In the genomic region with DNA sequence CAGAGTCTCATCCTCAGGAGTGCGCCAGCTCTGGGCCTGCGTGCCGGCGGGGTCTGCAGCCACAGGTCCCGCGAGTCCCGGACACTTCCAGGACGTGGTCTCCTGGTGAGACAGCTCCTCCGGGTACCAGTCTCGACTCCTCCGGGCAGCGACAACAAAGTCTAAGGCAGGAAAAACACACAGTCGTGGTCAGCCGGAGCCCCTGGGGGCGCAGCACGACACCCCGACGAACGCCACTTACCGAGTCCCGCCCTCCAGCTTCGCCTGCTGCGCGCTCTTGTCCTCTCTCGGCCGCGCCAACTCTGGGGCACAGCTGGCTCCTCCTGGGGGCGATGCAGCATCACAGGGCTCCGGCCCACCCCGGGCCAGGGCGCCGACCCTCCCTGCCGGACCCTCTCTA, we compare ENCODE assay signal across 8 cellular contexts. TPM values are rescaled to one million over a fixed set of nuclear protein-coding genes. Genes with fewer than 3 reads are reported as not detected.
DNase-seq lines count a peak whose midpoint lies in the region; ATAC-seq and TF ChIP-seq lines count a peak whose summit lies in the region.

No MANE protein-coding gene starts in this region.

- H3K4me1 ChIP-seq in left lung (peaks cover 0 to 12% of the 10 kb centered on the region in 2 donors), testis (peaks cover 10% of the 10 kb centered on the region), Karpas-422 (ENCODE audit: low read length) (no peaks in the 10 kb centered on the region)

- H3K4me3 ChIP-seq in left lung (peak overlapping the region; percentile 32 to 34), testis (peak overlapping the region; percentile 59 to 66), Karpas-422 (ENCODE audit: low read length) (no peak overlapping the region)

- no peaks in the 10 kb centered on the region for H4K20me1 ChIP-seq in Karpas-422 (ENCODE audit: insufficient read depth, low read depth, low read length)

- TF ChIP-seq CTCF in left lung (IDR thresholded peaks at IDR 0.05) (no peak), testis (IDR thresholded peaks at IDR 0.05) (no peak)

- peaks cover 16% of the 10 kb centered on the region for H3K4me1 Mint-ChIP-seq in activated T-cell treated with anti-CD3 and anti-CD28 coated beads, Interleukin-2, amount 50 U/mL, for 24 hours (ENCODE audit: low read depth)
- peaks cover 21% of the 10 kb centered on the region for H3K4me1 Mint-ChIP-seq in activated naive CD8-positive, alpha-beta T cell treated with anti-CD3 and anti-CD28 coated beads, Interleukin-2, amount 50 U/mL, for 24 hours

- ATAC-seq in activated naive CD8-positive, alpha-beta T cell treated with anti-CD3 and anti-CD28 coated beads, Interleukin-2, amount 50 U/mL, for 24 hours, result no peak
- no peak for ATAC-seq in left lung

- H3K27me3 Mint-ChIP-seq in activated T-cell treated with anti-CD3 and anti-CD28 coated beads, Interleukin-2, amount 50 U/mL, for 24 hours, result no peaks in the 10 kb centered on the region
- H3K27me3 Mint-ChIP-seq in activated naive CD8-positive, alpha-beta T cell treated with anti-CD3 and anti-CD28 coated beads, Interleukin-2, amount 50 U/mL, for 24 hours, result no peaks in the 10 kb centered on the region

- no peak overlapping the region for H3K27ac Mint-ChIP-seq in activated T-cell treated with anti-CD3 and anti-CD28 coated beads, Interleukin-2, amount 50 U/mL, for 24 hours
- no peak overlapping the region for H3K27ac Mint-ChIP-seq in activated naive CD8-positive, alpha-beta T cell treated with anti-CD3 and anti-CD28 coated beads, Interleukin-2, amount 50 U/mL, for 24 hours

- no peak for DNase-seq in activated T-cell treated with anti-CD3 and anti-CD28 coated beads, Interleukin-2, amount 50 U/mL, for 24 hours
- no peak for DNase-seq in activated T-cell treated with anti-CD3 and anti-CD28 coated beads for 4 hours
- no peak for DNase-seq in activated naive CD8-positive, alpha-beta T cell treated with anti-CD3 and anti-CD28 coated beads, Interleukin-2, amount 50 U/mL, for 24 hours
- DNase-seq in left lung, result no peak
- no peak for DNase-seq in testis
- DNase-seq in cerebellar cortex (ENCODE audit: low spot score), result no peak
- no peak for DNase-seq in effector CD8-positive, alpha-beta T cell (lab: John Stamatoyannopoulos, UW)
- no peak for DNase-seq in Karpas-422

- no peaks in the 10 kb centered on the region for H3K9me2 ChIP-seq in Karpas-422 (replicated peaks; ENCODE audit: insufficient read depth, low read length)

- H2AFZ ChIP-seq in Karpas-422 (ENCODE audit: low read length), result no peak overlapping the region

- no peaks in the 10 kb centered on the region for H3K79me2 ChIP-seq in Karpas-422 (ENCODE audit: low read length)

- no peaks in the 10 kb centered on the region for H3K9me3 Mint-ChIP-seq in activated T-cell treated with anti-CD3 and anti-CD28 coated beads, Interleukin-2, amount 50 U/mL, for 24 hours
- H3K9me3 Mint-ChIP-seq in activated naive CD8-positive, alpha-beta T cell treated with anti-CD3 and anti-CD28 coated beads, Interleukin-2, amount 50 U/mL, for 24 hours, result no peaks in the 10 kb centered on the region

- peak overlapping the region; percentile 85 for H3K4me3 Mint-ChIP-seq in activated T-cell treated with anti-CD3 and anti-CD28 coated beads, Interleukin-2, amount 50 U/mL, for 24 hours
- peak overlapping the region; percentile 85 for H3K4me3 Mint-ChIP-seq in activated naive CD8-positive, alpha-beta T cell treated with anti-CD3 and anti-CD28 coated beads, Interleukin-2, amount 50 U/mL, for 24 hours

- 13 to 40% methylated on average over 1 to 32 of the region's 33 CpGs for WGBS in testis, 2 donors

- no peaks in the 10 kb centered on the region for H3K36me3 Mint-ChIP-seq in activated T-cell treated with anti-CD3 and anti-CD28 coated beads, Interleukin-2, amount 50 U/mL, for 24 hours (ENCODE audit: low read depth)
- no peaks in the 10 kb centered on the region for H3K36me3 Mint-ChIP-seq in activated naive CD8-positive, alpha-beta T cell treated with anti-CD3 and anti-CD28 coated beads, Interleukin-2, amount 50 U/mL, for 24 hours (ENCODE audit: low read depth)

- H3K9ac ChIP-seq in Karpas-422 (ENCODE audit: low read length), result no peak overlapping the region

- H3K27ac ChIP-seq in left lung (no peak overlapping the region), testis (no peak overlapping the region), Karpas-422 (ENCODE audit: low read length) (no peak overlapping the region)

- H3K36me3 ChIP-seq in left lung, result no peaks in the 10 kb centered on the region
- no peaks in the 10 kb centered on the region for H3K36me3 ChIP-seq in testis (ENCODE audit: low read depth, missing control alignments)
- no peaks in the 10 kb centered on the region for H3K36me3 ChIP-seq in Karpas-422 (ENCODE audit: insufficient read depth, low read length)

- H3K27me3 ChIP-seq in left lung (peaks cover 11 to 45% of the 10 kb centered on the region in 2 donors), testis (no peaks in the 10 kb centered on the region), Karpas-422 (ENCODE audit: low read length) (peaks cover 3% of the 10 kb centered on the region; the same call in 1 of the 2 replicates)

- TF ChIP-seq POLR2A in testis (IDR thresholded peaks at IDR 0.05), result no peak

- intact Hi-C loops in left lung (cut with DNase I) (no loop called here), testis (cut with DNase I; ENCODE audit: low total_unique reads) (no loop called here)

- H3K4me2 ChIP-seq in Karpas-422 (ENCODE audit: low read depth, low read length, poor library complexity, severe bottlenecking), result no peak overlapping the region

- H3K9me3 ChIP-seq in left lung (no peaks in the 10 kb centered on the region), testis (no peaks in the 10 kb centered on the region), Karpas-422 (ENCODE audit: low read length) (no peaks in the 10 kb centered on the region)

RNA-seq across cellular contexts. Expression of gene MIS12, which starts 13.4 kb away (rescaled TPM):
- total RNA-seq in left lung (10 to 100 TPM; 16.1 to 23.3 TPM), testis (10 to 100 TPM; 12.9 to 24.5 TPM)
- 20.8 TPM for polyA plus RNA-seq in testis (ENCODE audit: insufficient read depth, low read depth, low replicate concordance)
- 11.3 and 22.5 TPM in 2 replicates for total RNA-seq in Karpas-422 (2014; rRNA removed; shearing (Covaris generic); ENCODE audit: low replicate concordance)

RNA-seq across cellular contexts. Expression of gene DERL2, which starts 13.8 kb away (rescaled TPM):
- total RNA-seq in left lung, result 10 to 100 TPM; 59.8 to 79.1 TPM
- 10 to 100 TPM; 70.8 to 97.0 TPM for total RNA-seq in testis
- 159 TPM for polyA plus RNA-seq in testis (ENCODE audit: insufficient read depth, low read depth, low replicate concordance)
- total RNA-seq in Karpas-422 (2014; rRNA removed; shearing (Covaris generic); ENCODE audit: low replicate concordance), result 22.2 and 23.8 TPM in 2 replicates

RNA-seq across cellular contexts. Expression of gene DHX33, which starts 31.0 kb away (rescaled TPM):
- 10 to 100 TPM; 11.5 to 11.9 TPM for total RNA-seq in left lung
- 10 to 100 TPM; 17.6 to 18.0 TPM for total RNA-seq in testis
- polyA plus RNA-seq in testis (ENCODE audit: insufficient read depth, low read depth, low replicate concordance), result 12.7 TPM
- total RNA-seq in Karpas-422 (2014; rRNA removed; shearing (Covaris generic); ENCODE audit: low replicate concordance), result 17.0 and 19.5 TPM in 2 replicates
